ENCODE assay signal across 8 cellular contexts in genomic region chr15:24747376-24747775, GRCh38.
"Had no signal": no experiment of that assay in that cellular context is flagged by ENCODE, and none has a peak within 500 bp of the region (broad histone marks: within the 10 kb centered on the region; RNA-seq: fewer than 3 reads in every experiment).

No MANE protein-coding gene starts in this region.

- H2AFZ ChIP-seq: GM23248, GM23338 had no signal

- H3K4me2 ChIP-seq: GM23338 had no signal

- H3K4me3 ChIP-seq: GM23248, GM23338, HAP-1 had no signal

- H3K9ac ChIP-seq: GM23248 had no signal

- H3K4me1 ChIP-seq: HAP-1 had no signal

- DNase-seq: GM23248, GOT3, H7, H9, HCEC 1CT, HFFc6 had no signal

- H3K36me3 ChIP-seq: HAP-1 had no signal

- H3K9me3 ChIP-seq: HAP-1 had no signal

- H3K27ac ChIP-seq: GM23248 had no signal
